Comparison of ENCODE assay signal across 8 cellular contexts in genomic region chr15:44729394-44729913, GRCh38. TPM values are rescaled to one million over a fixed set of nuclear protein-coding genes. Genes with fewer than 3 reads are reported as not detected.
DNase-seq lines count a peak whose midpoint lies in the region; ATAC-seq and FAIRE-seq lines count a peak whose summit lies in the region.

No MANE protein-coding gene starts in this region.

- H2BK5ac ChIP-seq in trophoblast cell (ENCODE audit: low read depth, low read length, poor library complexity) = peak overlapping the region; percentile 44

- peak overlapping the region; percentile 82 for H3K14ac ChIP-seq in trophoblast cell (ENCODE audit: low read length)

- peak overlapping the region; percentile 61 for H3K4ac ChIP-seq in trophoblast cell (ENCODE audit: low read depth, low read length)

- intact Hi-C loops in Right ventricle myocardium superior (cut with DNase I) = no loop called here

- H4K12ac ChIP-seq in trophoblast cell (ENCODE audit: low read depth, low read length) = peak overlapping the region; percentile 75

- FAIRE-seq in GM19239 (lab: Jason Lieb, UNC) = no peak

- peak overlapping the region; percentile 92 for H4K8ac ChIP-seq in trophoblast cell (ENCODE audit: low read depth, low read length)

- peak overlapping the region; percentile 52 for H2BK12ac ChIP-seq in trophoblast cell (ENCODE audit: low read length)

- H3K36me3 ChIP-seq in Karpas-422 (ENCODE audit: insufficient read depth, low read length) = no peaks in the 10 kb centered on the region
- H3K36me3 ChIP-seq in trophoblast cell (ENCODE audit: control insufficient read depth in 1 of 2, insufficient read depth in 2 of 2, low read length in 2 of 2) = no peaks in the 10 kb centered on the region

- H3K36me3 Mint-ChIP-seq in activated T-helper 17 cell treated with anti-CD3 and anti-CD28 coated beads, Interleukin-2, amount 50 U/mL, for 72 hours (ENCODE audit: low read depth) = peaks cover 84% of the 10 kb centered on the region

- H3K79me2 ChIP-seq in Karpas-422 (ENCODE audit: low read length) = peaks cover 20% of the 10 kb centered on the region
- H3K79me2 ChIP-seq in trophoblast cell (ENCODE audit: control insufficient read depth, insufficient read depth, low read length, poor library complexity) = peaks cover 5% of the 10 kb centered on the region

- H3K79me1 ChIP-seq in trophoblast cell (ENCODE audit: low read length) = peaks cover 11% of the 10 kb centered on the region

- H2AFZ ChIP-seq in Karpas-422 (ENCODE audit: low read length) = 0 out of 2 replicates have a peak overlapping the region, but pooled peaks have one; percentile 8
- peak overlapping the region; percentile 86 for H2AFZ ChIP-seq in trophoblast cell (ENCODE audit: insufficient read depth, low read length, poor library complexity)

- H4K91ac ChIP-seq in trophoblast cell (ENCODE audit: low read depth, low read length) = peak overlapping the region; percentile 76

- no peak overlapping the region for H2AK5ac ChIP-seq in trophoblast cell (ENCODE audit: low read length)

- H4K20me1 ChIP-seq in Karpas-422 (ENCODE audit: insufficient read depth, low read depth, low read length) = no peaks in the 10 kb centered on the region

- H3K27ac Mint-ChIP-seq in activated T-helper 17 cell treated with anti-CD3 and anti-CD28 coated beads, Interleukin-2, amount 50 U/mL, for 72 hours = peak overlapping the region; percentile 97

- H2BK120ac ChIP-seq in trophoblast cell (ENCODE audit: insufficient read depth, low read length, poor library complexity) = peak overlapping the region; percentile 29

- DNase-seq in Karpas-422 (peak; percentile 81), Right ventricle myocardium superior (no peak), trophoblast cell (no peak), glomerular visceral epithelial cell (ENCODE audit: extremely low spot score) (no peak), GM19239 (ENCODE audit: insufficient read length, low spot score) (no peak), AML-193 (lab: John Stamatoyannopoulos, UW) (no peak)

- H3K9ac ChIP-seq in Karpas-422 (ENCODE audit: low read length) = peak overlapping the region; percentile 89
- peak overlapping the region; percentile 70 for H3K9ac ChIP-seq in trophoblast cell (ENCODE audit: low read length)

- H3K9me3 ChIP-seq in Karpas-422 (ENCODE audit: low read length) = no peaks in the 10 kb centered on the region
- H3K9me3 ChIP-seq in trophoblast cell (ENCODE audit: insufficient read depth, low read depth, low read length) = no peaks in the 10 kb centered on the region

- peak; percentile 1 for ATAC-seq in GM18498 (IDR thresholded peaks at IDR 0.05; ENCODE audit: unreplicated experiment)
- peak; percentile 5 for ATAC-seq in activated T-helper 17 cell treated with anti-CD3 and anti-CD28 coated beads, Interleukin-2, amount 50 U/mL, for 72 hours (replicated peaks)
- ATAC-seq in Right ventricle myocardium superior (ENCODE audit: poor library complexity) = peak; percentile 36

- no peak overlapping the region for H3K23ac ChIP-seq in trophoblast cell (ENCODE audit: low read length)

- H3K27ac ChIP-seq in Karpas-422 (ENCODE audit: low read length) (peak overlapping the region; percentile 82), trophoblast cell (ENCODE audit: low read depth, low read length) (peak overlapping the region; percentile 18)

- H3K4me3 ChIP-seq in Karpas-422 (ENCODE audit: low read length) (peak overlapping the region; percentile 84), trophoblast cell (ENCODE audit: low read depth, low read length) (peak overlapping the region; percentile 83)

- H3K27me3 ChIP-seq in Karpas-422 (ENCODE audit: low read length) = no peaks in the 10 kb centered on the region
- H3K27me3 ChIP-seq in trophoblast cell (ENCODE audit: insufficient read depth, low read length) = no peaks in the 10 kb centered on the region

- no peaks in the 10 kb centered on the region for H3K9me3 Mint-ChIP-seq in activated T-helper 17 cell treated with anti-CD3 and anti-CD28 coated beads, Interleukin-2, amount 50 U/mL, for 72 hours

- H3K4me2 ChIP-seq in Karpas-422 (ENCODE audit: low read depth, low read length, poor library complexity, severe bottlenecking) = peak overlapping the region; percentile 86
- peak overlapping the region; percentile 85 for H3K4me2 ChIP-seq in trophoblast cell (ENCODE audit: low read length)

- H3K18ac ChIP-seq in trophoblast cell (ENCODE audit: low read length) = peak overlapping the region; percentile 68

- no CpG with 5 or more reads among the region's 20 CpGs for WGBS in trophoblast cell (ENCODE audit: extremely low coverage, insufficient coverage, insufficient read length)

- H3K27me3 Mint-ChIP-seq in activated T-helper 17 cell treated with anti-CD3 and anti-CD28 coated beads, Interleukin-2, amount 50 U/mL, for 72 hours = no peaks in the 10 kb centered on the region

- peak overlapping the region; percentile 98 for H3K4me3 Mint-ChIP-seq in activated T-helper 17 cell treated with anti-CD3 and anti-CD28 coated beads, Interleukin-2, amount 50 U/mL, for 72 hours

- no peaks in the 10 kb centered on the region for H3K9me2 ChIP-seq in Karpas-422 (replicated peaks; ENCODE audit: insufficient read depth, low read length)

- H3K4me1 ChIP-seq in Karpas-422 (ENCODE audit: low read length) = peaks cover 50% of the 10 kb centered on the region
- peaks cover 2 to 7% of the 10 kb centered on the region in 2 experiments for H3K4me1 ChIP-seq in trophoblast cell (ENCODE audit: control insufficient read depth in 1 of 2, insufficient read depth in 2 of 2, low read length in 2 of 2)

- H3K4me1 Mint-ChIP-seq in activated T-helper 17 cell treated with anti-CD3 and anti-CD28 coated beads, Interleukin-2, amount 50 U/mL, for 72 hours = peaks cover 33% of the 10 kb centered on the region

RNA-seq across cellular contexts. Expression of gene TRIM69, which starts 6.9 kb away (rescaled TPM):
- 22.7 and 26.0 TPM in 2 replicates for total RNA-seq in Karpas-422 (2014; rRNA removed; shearing (Covaris generic); ENCODE audit: low replicate concordance)
- 100 to 1,000 TPM in 1 of 2 donors, 10 to 100 TPM in 1; 40.3 to 100 TPM for total RNA-seq in activated T-helper 17 cell treated with anti-CD3 and anti-CD28 coated beads, Interleukin-2, amount 50 U/mL, for 72 hours
- total RNA-seq in Right ventricle myocardium superior = 53.9 TPM
- 3.4 and 4.5 TPM in 2 replicates for polyA plus RNA-seq in trophoblast cell (2013)

RNA-seq across cellular contexts. Expression of gene B2M, which starts 18.1 kb away (rescaled TPM):
- 2,186 and 3,959 TPM in 2 replicates for total RNA-seq in Karpas-422 (2014; rRNA removed; shearing (Covaris generic); ENCODE audit: low replicate concordance)
- 1,000 to 10,000 TPM; 4,659 to 6,253 TPM for total RNA-seq in activated T-helper 17 cell treated with anti-CD3 and anti-CD28 coated beads, Interleukin-2, amount 50 U/mL, for 72 hours
- total RNA-seq in Right ventricle myocardium superior = 1,025 TPM
- 196 and 199 TPM in 2 replicates for polyA plus RNA-seq in trophoblast cell (2013)

RNA-seq across cellular contexts. Expression of gene PATL2, which starts 18.3 kb away (rescaled TPM):
- total RNA-seq in Karpas-422 (2014; rRNA removed; shearing (Covaris generic); ENCODE audit: low replicate concordance) = 1.0 and 5.0 TPM in 2 replicates
- 10 to 100 TPM in 1 of 2 donors, 1 to 10 TPM in 1; 7.9 to 38.5 TPM for total RNA-seq in activated T-helper 17 cell treated with anti-CD3 and anti-CD28 coated beads, Interleukin-2, amount 50 U/mL, for 72 hours
- 3.2 TPM for total RNA-seq in Right ventricle myocardium superior
- polyA plus RNA-seq in trophoblast cell (2013) = 0.05 and 0.06 TPM in 2 replicates
